In genomic region chr20:8755340-8756118, GRCh38 we compare ENCODE assay signal across 11 cellular contexts.
"Had no signal": no experiment of that assay in that cellular context is flagged by ENCODE, and none has a peak within 500 bp of the region (broad histone marks: within the 10 kb centered on the region; RNA-seq: fewer than 3 reads in every experiment).

No MANE protein-coding gene starts in this region.

- ATAC-seq: activated CD4-positive, alpha-beta T cell treated with anti-CD3 and anti-CD28 coated beads for 36 hours; activated CD8-positive, alpha-beta memory T cell treated with anti-CD3 and anti-CD28 coated beads, Interleukin-2, amount 10 ng/mL, durations not matched to agents 7 days and 5 days; effector memory CD8-positive, alpha-beta T cell; left colon; sciatic nerve had no signal

- DNase-seq: activated CD4-positive, alpha-beta memory T cell treated with anti-CD3 and anti-CD28 coated beads for 36 hours; activated CD4-positive, alpha-beta T cell treated with anti-CD3 and anti-CD28 coated beads for 36 hours; activated CD8-positive, alpha-beta memory T cell treated with anti-CD3 and anti-CD28 coated beads, Interleukin-2, amount 10 ng/mL, durations not matched to agents 7 days and 5 days; activated naive CD4-positive, alpha-beta T cell treated with anti-CD3 and anti-CD28 coated beads, Interleukin-2, amount 50 U/mL, for 16 hours; activated T-cell treated with anti-CD3 and anti-CD28 coated beads, Interleukin-2, amount 50 U/mL, for 24 hours; effector memory CD8-positive, alpha-beta T cell; gastrocnemius medialis; left colon; lower lobe of right lung; trophoblast cell had no signal
